In genomic region chr17:80529904-80530292, GRCh38 we compare ENCODE assay signal across 28 cellular contexts. TPM values are rescaled to one million over a fixed set of nuclear protein-coding genes. Genes with fewer than 3 reads are reported as not detected.
"Had no signal": no experiment of that assay in that cellular context is flagged by ENCODE, and none has a peak within 500 bp of the region (broad histone marks: within the 10 kb centered on the region; RNA-seq: fewer than 3 reads in every experiment).

No MANE protein-coding gene starts in this region.

- ATAC-seq: activated T-cell treated with anti-CD3 and anti-CD28 coated beads, Interleukin-2, amount 50 U/mL, for 4 hours; effector memory CD8-positive, alpha-beta T cell; esophagus mucosa; left lung; natural killer cell treated with Interleukin-12 subunit alpha and Interleukin-12 subunit beta and Interleukin-15 and Interleukin-18, amount 100 ng/mL, for 72 hours; pancreas; right cardiac atrium; stimulated activated memory B cell treated with anti-CD40 and anti-IgM and Interleukin-4, amounts not matched to agents 10 μg/mL and 1 μg/mL and 100 μg/mL, for 72 hours had no signal

- H3K27ac ChIP-seq: breast epithelium, left lung, neutrophil, pancreas, skin epidermis, stomach had no signal

- H3K36me3 ChIP-seq: breast epithelium, left lung, neutrophil, pancreas, stomach, suprapubic skin, transverse colon had no signal

- H3K27me3 ChIP-seq: pancreas had no signal

- DNase-seq: activated CD4-positive, alpha-beta T cell treated with anti-CD3 and anti-CD28 coated beads for 4 hours; activated CD4-positive, alpha-beta T cell treated with anti-CD3 and anti-CD28 coated beads, Interleukin-2, amount 50 U/mL, for 48 hours; activated CD4-positive, CD25-positive, alpha-beta regulatory T cell; activated CD8-positive, alpha-beta memory T cell treated with anti-CD3 and anti-CD28 coated beads, Interleukin-2, amount 50 U/mL, for 48 hours; activated naive CD4-positive, alpha-beta T cell treated with Interleukin-2 at 50 U/mL for 16 hours; activated naive CD8-positive, alpha-beta T cell treated with anti-CD3 and anti-CD28 coated beads for 36 hours; activated T-cell treated with anti-CD3 and anti-CD28 coated beads, Interleukin-2, amount 50 U/mL, for 4 hours; amniotic stem cell; dorsolateral prefrontal cortex; effector memory CD8-positive, alpha-beta T cell; left lung; pancreas; right cardiac atrium; stomach; T-helper 9 cell; transverse colon had no signal

- H3K4me3 ChIP-seq: breast epithelium, dorsolateral prefrontal cortex, left lung, lung, pancreas, skin epidermis, stomach, suprapubic skin, transverse colon had no signal

- H3K4me1 ChIP-seq: breast epithelium, left lung, pancreas, suprapubic skin had no signal

- H3K9me3 ChIP-seq: breast epithelium, left lung, neutrophil, pancreas, stomach, suprapubic skin, transverse colon had no signal

- FAIRE-seq: colon, endothelial cell of umbilical vein, frontal cortex, islet of Langerhans, pancreas had no signal

RNA-seq across cellular contexts. Expression of gene NPTX1, which starts 53.5 kb away (rescaled TPM):
- total RNA-seq: endothelial cell of umbilical vein, esophagus mucosa, right cardiac atrium had no signal
